ENCODE assay signal across 23 cellular contexts in the genomic region with DNA sequence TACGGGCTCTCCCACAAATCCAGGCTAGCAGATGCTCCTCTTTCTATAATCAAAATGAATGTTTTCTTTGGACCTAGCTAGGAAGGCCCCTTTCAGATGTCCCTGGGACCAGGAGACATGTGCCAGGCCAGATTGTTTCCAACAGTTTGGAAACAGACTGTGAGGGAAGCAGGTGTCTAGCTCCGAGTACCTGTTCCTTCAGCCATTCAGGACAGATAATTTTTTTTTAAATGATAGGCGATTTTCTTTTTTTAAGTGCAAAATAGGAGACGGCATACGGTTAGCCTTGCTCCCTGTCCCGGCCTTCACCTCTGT.
"Had no signal": no experiment of that assay in that cellular context is flagged by ENCODE, and none has a peak within 500 bp of the region (broad histone marks: within the 10 kb centered on the region; RNA-seq: fewer than 3 reads in every experiment).

No MANE protein-coding gene starts in this region.

- ATAC-seq: left colon; left lung; lower lobe of right lung; natural killer cell; right lobe of liver; stimulated activated effector memory CD8-positive, alpha-beta T cell treated with anti-CD3 and anti-CD28 coated beads, Interleukin-12 subunit alpha, Interleukin-12 subunit beta, amount 100 ng/mL, for 72 hours; upper lobe of right lung had no signal

- H3K27ac Mint-ChIP-seq: immature natural killer cell; naive B cell; natural killer cell; progenitor cell of endocrine pancreas; stimulated activated effector memory CD8-positive, alpha-beta T cell treated with anti-CD3 and anti-CD28 coated beads, Interleukin-12 subunit alpha, Interleukin-12 subunit beta, amount 100 ng/mL, for 72 hours; stimulated activated naive CD8-positive, alpha-beta T cell treated with anti-CD3 and anti-CD28 coated beads, Interleukin-15, Interleukin-2, amounts not matched to agents 100 ng/mL and 50 ng/mL, for 24 hours had no signal

- H3K36me3 Mint-ChIP-seq: immature natural killer cell; naive B cell; natural killer cell; stimulated activated effector memory CD8-positive, alpha-beta T cell treated with anti-CD3 and anti-CD28 coated beads, Interleukin-12 subunit alpha, Interleukin-12 subunit beta, amount 100 ng/mL, for 72 hours had no signal

- DNase-seq: hypothalamus; immature natural killer cell; kidney; left colon; left lung; lower lobe of right lung; mammary epithelial cell; mesenchymal stem cell; naive B cell; natural killer cell; ovary; right lobe of liver; stimulated activated CD4-positive, alpha-beta T cell treated with anti-CD3 and anti-CD28 coated beads, Interleukin-12 subunit alpha, Interleukin-12 subunit beta, amount 100 ng/mL, for 4 hours; stimulated activated CD4-positive, alpha-beta T cell treated with anti-CD3 and anti-CD28 coated beads, Interleukin-15, amount 100 ng/mL, for 24 hours; stimulated activated CD4-positive, alpha-beta T cell treated with anti-CD3 and anti-CD28 coated beads, Interleukin-2, amount 100 ng/mL, for 24 hours; stimulated activated CD4-positive, alpha-beta T cell treated with anti-CD3 and anti-CD28 coated beads, Interleukin-4, amount 100 ng/mL, for 24 hours; stimulated activated naive CD4-positive, alpha-beta T cell; tibial artery; trophoblast cell; upper lobe of right lung had no signal

- H3K4me1 Mint-ChIP-seq: immature natural killer cell; naive B cell; natural killer cell; stimulated activated effector memory CD8-positive, alpha-beta T cell treated with anti-CD3 and anti-CD28 coated beads, Interleukin-12 subunit alpha, Interleukin-12 subunit beta, amount 100 ng/mL, for 72 hours had no signal

- H3K4me3 Mint-ChIP-seq: immature natural killer cell; naive B cell; natural killer cell; stimulated activated effector memory CD8-positive, alpha-beta T cell treated with anti-CD3 and anti-CD28 coated beads, Interleukin-12 subunit alpha, Interleukin-12 subunit beta, amount 100 ng/mL, for 72 hours; stimulated activated naive CD8-positive, alpha-beta T cell treated with anti-CD3 and anti-CD28 coated beads, Interleukin-15, Interleukin-2, amounts not matched to agents 100 ng/mL and 50 ng/mL, for 24 hours had no signal

- H3K9me3 Mint-ChIP-seq: immature natural killer cell; natural killer cell; stimulated activated effector memory CD8-positive, alpha-beta T cell treated with anti-CD3 and anti-CD28 coated beads, Interleukin-12 subunit alpha, Interleukin-12 subunit beta, amount 100 ng/mL, for 72 hours; stimulated activated naive CD8-positive, alpha-beta T cell treated with anti-CD3 and anti-CD28 coated beads, Interleukin-15, Interleukin-2, amounts not matched to agents 100 ng/mL and 50 ng/mL, for 24 hours had no signal
